Comparison of ENCODE assay signal across 20 cellular contexts in genomic region chr11:47516984-47517853, GRCh38. TPM values are rescaled to one million over a fixed set of nuclear protein-coding genes. Genes with fewer than 3 reads are reported as not detected.
DNase-seq lines count a peak whose midpoint lies in the region; ATAC-seq and TF ChIP-seq lines count a peak whose summit lies in the region.
"Had no signal": no experiment of that assay in that cellular context is flagged by ENCODE, and none has a peak within 500 bp of the region (broad histone marks: within the 10 kb centered on the region; RNA-seq: fewer than 3 reads in every experiment).

No MANE protein-coding gene starts in this region.

- H3K27ac ChIP-seq in CD4-positive, alpha-beta memory T cell (ENCODE audit: low read depth, low read length) = no peak overlapping the region
- no peak overlapping the region for H3K27ac ChIP-seq in WERI-Rb-1
- peak overlapping the region in 3 of 12 donors; percentile 11 to 83 (median 28) for H3K27ac ChIP-seq in heart left ventricle
- H3K27ac ChIP-seq: brain microvascular endothelial cell, Peyer's patch had no signal

- peaks cover 0 to 10% of the 10 kb centered on the region in 2 donors for H3K36me3 Mint-ChIP-seq in CD4-positive, alpha-beta memory T cell
- H3K36me3 Mint-ChIP-seq in effector memory CD8-positive, alpha-beta T cell (ENCODE audit: insufficient read depth) = peaks cover 21% of the 10 kb centered on the region
- H3K36me3 Mint-ChIP-seq in osteocyte (ENCODE audit: unreplicated experiment) = no peaks in the 10 kb centered on the region

- intact Hi-C loops in CD4-positive, alpha-beta memory T cell (cut with micrococcal nuclease) = no loop called here
- intact Hi-C loops in heart left ventricle (cut with DNase I) = loop anchor here in 1 of 10 donors (5.0 kb wide), 1 partner anchor 35 kb away; the partner anchor contains the start of gene CELF1

- no peak for TF ChIP-seq CTCF in Loucy (conservative IDR thresholded peaks at IDR 0.05; ENCODE audit: low read length)
- no peak for TF ChIP-seq CTCF in osteocyte (IDR thresholded peaks at IDR 0.05)
- no peak for TF ChIP-seq CTCF in WERI-Rb-1 (IDR thresholded peaks at IDR 0.05; ENCODE audit: low read depth, low read length)
- TF ChIP-seq CTCF in heart left ventricle (IDR thresholded peaks at IDR 0.05) = no peak

- CTCF ChIA-PET in CD4-positive, alpha-beta memory T cell (lab: Charles Lee; ENCODE audit: partially characterized antibody) = interaction anchor here (0.7 to 1.2 kb wide), 4 partner anchors 21 to 260 kb away, joined by 3 to 5 read pairs (median 4); partner anchors contain the start of genes CELF1 and NR1H3

- no peak for ATAC-seq in effector memory CD8-positive, alpha-beta T cell (replicated peaks)
- ATAC-seq in heart left ventricle = no peak
- ATAC-seq: esophagus mucosa, SK-N-SH treated with all-trans-retinoic acid at 6 μM for 48 hours had no signal

- peaks cover 48 to 90% (median 65%) of the 10 kb centered on the region in 4 donors for H3K4me1 Mint-ChIP-seq in CD4-positive, alpha-beta memory T cell
- H3K4me1 Mint-ChIP-seq in effector memory CD8-positive, alpha-beta T cell (ENCODE audit: low read depth in 2 of 2) = peaks cover 40 to 63% of the 10 kb centered on the region in 2 donors
- peaks cover 72% of the 10 kb centered on the region for H3K4me1 Mint-ChIP-seq in osteocyte (ENCODE audit: unreplicated experiment)

- peak overlapping the region; percentile 56 for H3K4me2 ChIP-seq in Loucy (ENCODE audit: low read depth, low read length, poor library complexity, severe bottlenecking)

- H3K9me3 Mint-ChIP-seq in CD4-positive, alpha-beta memory T cell = peaks cover 0 to 1% (median 0%) of the 10 kb centered on the region in 8 donors
- H3K9me3 Mint-ChIP-seq in effector memory CD8-positive, alpha-beta T cell = no peaks in the 10 kb centered on the region
- no peaks in the 10 kb centered on the region for H3K9me3 Mint-ChIP-seq in osteocyte (ENCODE audit: unreplicated experiment)
- H3K9me3 Mint-ChIP-seq: activated naive CD8-positive, alpha-beta T cell treated with anti-CD3 and anti-CD28 coated beads, Interleukin-2, amount 10 ng/mL, durations not matched to agents 7 days and 5 days had no signal

- H3K4me3 Mint-ChIP-seq in CD4-positive, alpha-beta memory T cell = peak overlapping the region in 1 of 8 donors; percentile 50
- H3K4me3 Mint-ChIP-seq in effector memory CD8-positive, alpha-beta T cell = no peak overlapping the region
- H3K4me3 Mint-ChIP-seq in osteocyte (ENCODE audit: unreplicated experiment) = no peak overlapping the region
- H3K4me3 Mint-ChIP-seq: activated naive CD8-positive, alpha-beta T cell treated with anti-CD3 and anti-CD28 coated beads, Interleukin-2, amount 10 ng/mL, durations not matched to agents 7 days and 5 days had no signal

- H4K20me1 ChIP-seq in Loucy (ENCODE audit: insufficient read depth, low read length, poor library complexity, severe bottlenecking) = peaks cover 85% of the 10 kb centered on the region

- TF ChIP-seq POLR2A in heart left ventricle (IDR thresholded peaks at IDR 0.05) = no peak

- H3K27me3 ChIP-seq in CD4-positive, alpha-beta memory T cell (ENCODE audit: insufficient read depth, low read length) = no peaks in the 10 kb centered on the region
- H3K27me3 ChIP-seq in Loucy (ENCODE audit: insufficient read depth, low read length, poor library complexity, severe bottlenecking) = no peaks in the 10 kb centered on the region
- no peaks in the 10 kb centered on the region for H3K27me3 ChIP-seq in WERI-Rb-1 (ENCODE audit: insufficient read depth, low read depth, severe bottlenecking)
- H3K27me3 ChIP-seq in heart left ventricle = no peaks in the 10 kb centered on the region
- H3K27me3 ChIP-seq: brain microvascular endothelial cell, Peyer's patch had no signal

- POLR2A ChIA-PET in CD4-positive, alpha-beta memory T cell (lab: Charles Lee; ENCODE audit: partially characterized antibody) = interaction anchor here (1.7 to 1.8 kb wide), 2 partner anchors 11 to 34 kb away, joined by 4 to 9 read pairs; no protein-coding TSS in a partner anchor

- peaks cover 92% of the 10 kb centered on the region for H3K79me2 ChIP-seq in Loucy (ENCODE audit: insufficient read depth, low read length)

- H3K9me2 ChIP-seq in Loucy (replicated peaks; ENCODE audit: low read depth, low read length) = no peaks in the 10 kb centered on the region

- no peak overlapping the region for H2AFZ ChIP-seq in Loucy (ENCODE audit: low read length)
- H2AFZ ChIP-seq: parathyroid adenoma had no signal

- 82 to 86% (median 83%) methylated on average over 10 of the region's 10 CpGs for WGBS in heart left ventricle, 4 donors

- DNase-seq in CD4-positive, alpha-beta memory T cell = no peak
- DNase-seq in effector memory CD8-positive, alpha-beta T cell = no peak
- DNase-seq in osteocyte (ENCODE audit: extremely low spot score, unreplicated experiment) (no peak), SHP77 (lab: John Stamatoyannopoulos, UW) (no peak), WERI-Rb-1 (no peak), heart left ventricle (no peak), NCI-H345 treated with DMSO at 0.1 percent for 48 hours (lab: John Stamatoyannopoulos, UW; ENCODE audit: unreplicated experiment) (no peak)
- DNase-seq: activated naive CD8-positive, alpha-beta T cell treated with anti-CD3 and anti-CD28 coated beads, Interleukin-2, amount 10 ng/mL, durations not matched to agents 7 days and 5 days; activated T-cell treated with anti-CD3 and anti-CD28 coated beads for 4 hours; brain microvascular endothelial cell; Kasumi-1; left ventricle myocardium inferior; NCI-H774; Peyer's patch; small intestine; stimulated activated CD8-positive, alpha-beta memory T cell treated with anti-CD3 and anti-CD28 coated beads, Interleukin-4, amount 100 ng/mL, for 48 hours had no signal

- H3F3A ChIP-seq in Loucy (ENCODE audit: low read depth) = peaks cover 11% of the 10 kb centered on the region; the same call in 1 of the 2 replicates

- H3K27ac Mint-ChIP-seq in CD4-positive, alpha-beta memory T cell = peak overlapping the region in 6 of 7 donors; percentile 25 to 73 (median 46)
- H3K27ac Mint-ChIP-seq in effector memory CD8-positive, alpha-beta T cell = peak overlapping the region; percentile 35 to 77
- H3K27ac Mint-ChIP-seq in osteocyte (ENCODE audit: unreplicated experiment) = peak overlapping the region; percentile 44
- H3K27ac Mint-ChIP-seq: activated naive CD8-positive, alpha-beta T cell treated with anti-CD3 and anti-CD28 coated beads, Interleukin-2, amount 10 ng/mL, durations not matched to agents 7 days and 5 days had no signal

- no peaks in the 10 kb centered on the region for H3K9me3 ChIP-seq in CD4-positive, alpha-beta memory T cell (ENCODE audit: control insufficient read depth in 1 of 2, low read length in 2 of 2)
- H3K9me3 ChIP-seq in Loucy (ENCODE audit: insufficient read depth, low read depth, low read length) = no peaks in the 10 kb centered on the region
- H3K9me3 ChIP-seq in WERI-Rb-1 (ENCODE audit: severe bottlenecking) = no peaks in the 10 kb centered on the region
- H3K9me3 ChIP-seq in heart left ventricle = no peaks in the 10 kb centered on the region
- H3K9me3 ChIP-seq: left ventricle myocardium inferior, Peyer's patch had no signal

- H3K4me1 ChIP-seq in CD4-positive, alpha-beta memory T cell (ENCODE audit: insufficient read depth, low read length) = peaks cover 77% of the 10 kb centered on the region
- H3K4me1 ChIP-seq in Loucy (ENCODE audit: insufficient read depth, low read length, poor library complexity, severe bottlenecking) (peaks cover 43% of the 10 kb centered on the region), heart left ventricle (peaks cover 10 to 98% (median 81%) of the 10 kb centered on the region in 12 donors)

- peak overlapping the region; percentile 42 for H3K9ac ChIP-seq in Loucy (ENCODE audit: low read depth, low read length, poor library complexity, severe bottlenecking)

- H3K4me3 ChIP-seq in CD4-positive, alpha-beta memory T cell (ENCODE audit: low read length in 2 of 2) = no peak overlapping the region
- no peak overlapping the region for H3K4me3 ChIP-seq in Loucy (ENCODE audit: low read length, poor library complexity, severe bottlenecking)
- no peak overlapping the region for H3K4me3 ChIP-seq in WERI-Rb-1 (ENCODE audit: low read depth, low read length)
- H3K4me3 ChIP-seq in heart left ventricle = no peak overlapping the region
- H3K4me3 ChIP-seq: left ventricle myocardium inferior, Peyer's patch had no signal

- H3K27me3 Mint-ChIP-seq in CD4-positive, alpha-beta memory T cell = no peaks in the 10 kb centered on the region
- H3K27me3 Mint-ChIP-seq in effector memory CD8-positive, alpha-beta T cell = no peaks in the 10 kb centered on the region
- no peaks in the 10 kb centered on the region for H3K27me3 Mint-ChIP-seq in osteocyte (ENCODE audit: unreplicated experiment)
- H3K27me3 Mint-ChIP-seq: activated naive CD8-positive, alpha-beta T cell treated with anti-CD3 and anti-CD28 coated beads, Interleukin-2, amount 10 ng/mL, durations not matched to agents 7 days and 5 days had no signal

- H3K36me3 ChIP-seq in CD4-positive, alpha-beta memory T cell (ENCODE audit: insufficient read depth, low read length) = no peaks in the 10 kb centered on the region
- H3K36me3 ChIP-seq in Loucy (ENCODE audit: insufficient read depth, low read length) (no peaks in the 10 kb centered on the region; the same call in 1 of the 2 replicates), WERI-Rb-1 (no peaks in the 10 kb centered on the region; the same call in 1 of the 2 replicates), heart left ventricle (no peaks in the 10 kb centered on the region)
- H3K36me3 ChIP-seq: brain microvascular endothelial cell, left ventricle myocardium inferior had no signal

RNA-seq across cellular contexts. Expression of gene CELF1, which starts 35.7 kb away (rescaled TPM):
- 100 to 1,000 TPM; 145 to 149 TPM for total RNA-seq in CD4-positive, alpha-beta memory T cell
- polyA plus RNA-seq in CD4-positive, alpha-beta memory T cell = 10 to 100 TPM; 45.6 to 76.2 TPM
- total RNA-seq in osteocyte (88.6 and 100 TPM in 2 replicates), heart left ventricle (100 to 1,000 TPM in 2 of 9 donors, 10 to 100 TPM in 7; 63.3 to 111 (median 88.6) TPM)
- 10 to 100 TPM; 27.3 to 65.2 TPM for polyA plus RNA-seq in heart left ventricle

RNA-seq across cellular contexts. Expression of gene PTPMT1, which starts 48.2 kb away (rescaled TPM):
- 10 to 100 TPM; 21.5 to 21.9 TPM for total RNA-seq in CD4-positive, alpha-beta memory T cell
- polyA plus RNA-seq in CD4-positive, alpha-beta memory T cell = 100 to 1,000 TPM in 1 of 2 donors, 10 to 100 TPM in 1; 68.3 to 109 TPM
- total RNA-seq in osteocyte (49.3 and 50.3 TPM in 2 replicates), heart left ventricle (10 to 100 TPM; 17.4 to 77.4 (median 22.7) TPM)
- 10 to 100 TPM; 37.2 to 50.8 TPM for polyA plus RNA-seq in heart left ventricle
